Comparison of ENCODE assay signal across 19 cellular contexts in the genomic region with DNA sequence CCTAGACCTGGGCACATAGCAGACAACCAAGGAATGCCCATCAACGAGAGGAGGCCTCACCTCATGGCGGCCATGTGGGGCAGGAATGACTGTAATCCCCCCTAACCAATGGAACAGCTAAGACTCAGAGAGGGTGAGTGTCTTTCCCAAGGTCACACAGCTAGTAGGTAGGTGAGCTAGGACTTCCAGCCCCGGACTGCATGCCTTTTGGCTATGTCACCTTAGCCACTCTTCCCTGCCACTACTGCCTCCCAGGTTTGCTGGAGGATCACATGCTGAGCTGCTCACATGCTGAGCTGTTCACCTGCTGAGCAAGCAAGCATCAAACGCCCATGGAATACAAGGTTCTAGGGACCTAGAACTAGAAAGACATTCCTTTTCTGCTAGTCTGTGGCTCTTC.
"Had no signal": no experiment of that assay in that cellular context is flagged by ENCODE, and none has a peak within 500 bp of the region (broad histone marks: within the 10 kb centered on the region; RNA-seq: fewer than 3 reads in every experiment).

No MANE protein-coding gene starts in this region.

- H3K4me1 ChIP-seq: psoas muscle, upper lobe of left lung, vagina had no signal

- H3K27me3 ChIP-seq: tibial artery, upper lobe of left lung, vagina had no signal

- H3K4me3 ChIP-seq: dorsolateral prefrontal cortex, heart left ventricle, psoas muscle, tibial artery, upper lobe of left lung, vagina had no signal

- H3K27ac ChIP-seq: dorsolateral prefrontal cortex, heart left ventricle, psoas muscle, tibial artery, upper lobe of left lung, vagina had no signal

- H3K36me3 ChIP-seq: heart left ventricle, tibial artery, upper lobe of left lung, vagina had no signal

- DNase-seq: cortex of kidney; dorsolateral prefrontal cortex; effector CD8-positive, alpha-beta T cell; foreskin melanocyte; heart left ventricle; hippocampal formation; mammary epithelial cell; naive thymus-derived CD4-positive, alpha-beta T cell; nephron progenitor cell; psoas muscle; retina; small intestine; stimulated activated CD4-positive, alpha-beta T cell treated with anti-CD3 and anti-CD28 coated beads, Interleukin-2, amount 100 ng/mL, for 48 hours; stimulated activated CD8-positive, alpha-beta memory T cell treated with anti-CD3 and anti-CD28 coated beads, Interleukin-4, amount 100 ng/mL, for 48 hours; stimulated activated naive CD8-positive, alpha-beta T cell treated with anti-CD3 and anti-CD28 coated beads, Interleukin-15, Interleukin-2, amounts not matched to agents 100 U/mL and 50 U/mL, for 24 hours; tibial artery; upper lobe of left lung had no signal

- H3K9me3 ChIP-seq: heart left ventricle, psoas muscle, tibial artery, upper lobe of left lung, vagina had no signal

- ATAC-seq: heart left ventricle; naive thymus-derived CD4-positive, alpha-beta T cell; psoas muscle; stimulated activated effector memory CD8-positive, alpha-beta T cell treated with anti-CD3 and anti-CD28 coated beads, Interleukin-12 subunit alpha, Interleukin-12 subunit beta, amount 100 ng/mL, for 72 hours; stimulated activated naive CD8-positive, alpha-beta T cell treated with anti-CD3 and anti-CD28 coated beads, Interleukin-15, Interleukin-2, amounts not matched to agents 100 U/mL and 50 U/mL, for 24 hours had no signal
